1 cellular context compared by ENCODE assay signal in the genomic region with DNA sequence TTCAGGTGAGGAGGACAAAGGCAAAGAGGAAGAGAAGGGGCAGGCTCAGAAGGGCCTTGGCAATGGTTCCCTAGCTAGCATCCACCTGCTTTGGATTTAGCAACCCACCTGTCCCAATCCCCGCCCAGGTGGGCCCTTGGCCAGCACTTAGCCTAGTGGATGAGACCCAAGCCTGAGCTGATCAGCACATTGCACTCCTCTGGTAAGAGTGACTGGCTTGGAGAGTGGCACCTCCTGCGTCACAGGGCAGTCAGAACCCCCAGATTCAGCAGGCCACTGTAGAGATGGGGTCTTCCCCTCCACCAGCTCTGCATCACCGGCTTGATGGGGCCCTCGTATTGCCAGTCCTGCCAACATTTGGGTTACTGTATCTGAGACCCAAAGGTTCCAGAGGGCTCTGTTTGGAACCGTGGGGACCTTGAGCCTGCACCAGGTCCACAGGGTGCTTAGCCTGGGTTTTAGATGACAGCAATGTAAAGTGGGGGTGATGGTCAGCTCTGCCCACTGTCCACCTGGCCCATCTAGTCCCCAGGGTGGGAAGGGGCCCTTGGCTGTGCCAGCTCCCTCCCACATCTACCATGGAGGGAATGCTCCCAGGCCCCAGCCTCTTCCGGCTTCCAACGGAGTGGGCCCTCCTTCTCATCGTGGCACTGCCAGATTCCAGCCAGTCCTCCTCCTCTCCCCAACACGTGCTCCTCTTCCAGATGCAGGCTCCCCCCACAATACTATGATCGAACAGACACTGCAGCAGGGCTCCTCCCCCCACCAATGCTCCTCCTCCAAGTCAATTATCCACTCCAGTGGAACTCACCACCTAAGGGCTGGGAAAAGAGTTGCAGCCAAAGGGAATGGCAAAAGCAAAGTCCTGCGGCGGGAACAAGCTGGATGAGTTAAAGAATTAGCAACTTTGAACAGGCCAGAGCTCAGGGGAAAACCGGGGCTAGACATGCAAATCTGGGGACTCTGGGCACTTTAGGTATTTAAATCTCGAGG.
TF ChIP-seq lines count a peak whose summit lies in the region.

No MANE protein-coding gene starts in this region.

TF ChIP-seq in HepG2, 621 proteins besides CTCF, POLR2A, EP300 and RAD21 (continued from another document):
- TF ChIP-seq SNAPC4 (CRISPR knock-in tag; IDR thresholded peaks at IDR 0.05) = no peak
- TF ChIP-seq, protein P1, sequence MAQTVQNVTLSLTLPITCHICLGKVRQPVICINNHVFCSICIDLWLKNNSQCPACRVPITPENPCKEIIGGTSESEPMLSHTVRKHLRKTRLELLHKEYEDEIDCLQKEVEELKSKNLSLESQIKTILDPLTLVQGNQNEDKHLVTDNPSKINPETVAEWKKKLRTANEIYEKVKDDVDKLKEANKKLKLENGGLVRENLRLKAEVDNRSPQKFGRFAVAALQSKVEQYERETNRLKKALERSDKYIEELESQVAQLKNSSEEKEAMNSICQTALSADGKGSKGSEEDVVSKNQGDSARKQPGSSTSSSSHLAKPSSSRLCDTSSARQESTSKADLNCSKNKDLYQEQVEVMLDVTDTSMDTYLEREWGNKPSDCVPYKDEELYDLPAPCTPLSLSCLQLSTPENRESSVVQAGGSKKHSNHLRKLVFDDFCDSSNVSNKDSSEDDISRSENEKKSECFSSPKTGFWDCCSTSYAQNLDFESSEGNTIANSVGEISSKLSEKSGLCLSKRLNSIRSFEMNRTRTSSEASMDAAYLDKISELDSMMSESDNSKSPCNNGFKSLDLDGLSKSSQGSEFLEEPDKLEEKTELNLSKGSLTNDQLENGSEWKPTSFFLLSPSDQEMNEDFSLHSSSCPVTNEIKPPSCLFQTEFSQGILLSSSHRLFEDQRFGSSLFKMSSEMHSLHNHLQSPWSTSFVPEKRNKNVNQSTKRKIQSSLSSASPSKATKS (CRISPR knock-in tag; IDR thresholded peaks at IDR 0.05) = no peak
- no peak for TF ChIP-seq ZNF780A (CRISPR knock-in tag; IDR thresholded peaks at IDR 0.05)
- TF ChIP-seq ZNF333 (CRISPR knock-in tag; IDR thresholded peaks at IDR 0.05; ENCODE audit: borderline replicate concordance) = no peak
- TF ChIP-seq EEA1 (CRISPR knock-in tag; IDR thresholded peaks at IDR 0.05; ENCODE audit: borderline replicate concordance) = no peak
- TF ChIP-seq ARID2 (CRISPR knock-in tag; IDR thresholded peaks at IDR 0.05; ENCODE audit: borderline replicate concordance) = no peak
- no peak for TF ChIP-seq ZNF382 (CRISPR knock-in tag; IDR thresholded peaks at IDR 0.05; ENCODE audit: borderline replicate concordance)
